In the genomic region with DNA sequence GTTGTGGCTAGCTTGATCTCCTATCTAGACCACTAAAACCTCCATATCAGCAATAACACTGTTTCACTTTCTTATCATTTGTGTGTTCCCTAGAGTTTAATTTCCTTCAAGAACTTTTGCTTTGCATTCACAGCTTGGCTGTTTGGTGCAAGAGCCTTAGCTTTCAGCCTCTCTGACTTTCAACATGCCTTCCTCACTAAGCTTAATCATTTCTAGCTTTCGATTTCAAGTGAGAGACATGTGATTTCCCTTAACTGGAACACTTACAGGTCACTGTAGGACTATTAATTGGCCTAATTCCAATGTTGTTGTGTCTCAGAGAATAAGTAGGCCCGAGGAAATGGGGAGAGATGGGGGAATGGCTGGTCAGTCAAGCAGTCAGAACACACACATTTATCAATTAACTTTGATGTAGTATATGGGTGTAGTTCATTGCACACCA, we compare ENCODE assay signal across 9 cellular contexts. TPM values are rescaled to one million over a fixed set of nuclear protein-coding genes. Genes with fewer than 3 reads are reported as not detected.
DNase-seq lines count a peak whose midpoint lies in the region; ATAC-seq, FAIRE-seq and TF ChIP-seq lines count a peak whose summit lies in the region.
"Had no signal": no experiment of that assay in that cellular context is flagged by ENCODE, and none has a peak within 500 bp of the region (broad histone marks: within the 10 kb centered on the region; RNA-seq: fewer than 3 reads in every experiment).

No MANE protein-coding gene starts in this region.

- no peak for FAIRE-seq in RCC 7860 (lab: Jason Lieb, UNC)

- H3K4me1 ChIP-seq in lung (ENCODE audit: control insufficient read depth in 2 of 2, insufficient read depth in 2 of 2, low read length in 2 of 2) = peaks cover 3 to 4% of the 10 kb centered on the region in 2 donors
- no peaks in the 10 kb centered on the region for H3K4me1 ChIP-seq in transverse colon

- H3K27me3 ChIP-seq in lung (ENCODE audit: control insufficient read depth, insufficient read depth) = no peaks in the 10 kb centered on the region
- H3K27me3 ChIP-seq in transverse colon = no peaks in the 10 kb centered on the region
- H3K27me3 ChIP-seq in brain microvascular endothelial cell (replicated peaks) = no peaks in the 10 kb centered on the region

- no peak for TF ChIP-seq CTCF in lung (IDR thresholded peaks at IDR 0.05; ENCODE audit: control extremely low read depth, extremely low read depth)
- TF ChIP-seq CTCF in transverse colon (IDR thresholded peaks at IDR 0.05) = no peak
- TF ChIP-seq CTCF in brain microvascular endothelial cell (IDR thresholded peaks at IDR 0.05; ENCODE audit: low read depth, low read length, missing control alignments) = no peak

- H3K36me3 ChIP-seq in lung (ENCODE audit: control insufficient read depth in 2 of 2, insufficient read depth in 2 of 2, low read length in 2 of 2) = no peaks in the 10 kb centered on the region
- no peaks in the 10 kb centered on the region for H3K36me3 ChIP-seq in transverse colon
- no peaks in the 10 kb centered on the region for H3K36me3 ChIP-seq in brain microvascular endothelial cell (replicated peaks)

- TF ChIP-seq EP300 in transverse colon (IDR thresholded peaks at IDR 0.05; ENCODE audit: low read depth) = no peak

- ATAC-seq in GM18870 (IDR thresholded peaks at IDR 0.05; ENCODE audit: unreplicated experiment) (peak; percentile 93), HG02610 (IDR thresholded peaks at IDR 0.05; ENCODE audit: unreplicated experiment) (peak; percentile 93), lung (ENCODE audit: insufficient read depth, low FRiP score) (peak; percentile 53)

- in situ Hi-C loops in transverse colon (cut with MboI; ENCODE audit: low pct_ligation_motif_present in 1 of 4, low pct_unique_long_range_greater_than_20kb in 1 of 4, low sequenced_read_pairs in 3 of 4) = loop anchor here in 1 of 4 donors (25.0 kb wide), 1 partner anchor 326 kb away; no protein-coding TSS in a partner anchor
- in situ Hi-C loops in brain microvascular endothelial cell (cut with HindIII; ENCODE audit: low pct_ligation_motif_present, low sequenced_read_pairs) = no loop called here

- no peak for TF ChIP-seq POLR2A in transverse colon (IDR thresholded peaks at IDR 0.05)

- H3K4me3 ChIP-seq in lung = no peak overlapping the region
- no peak overlapping the region for H3K4me3 ChIP-seq in transverse colon
- no peak overlapping the region for H3K4me3 ChIP-seq in brain microvascular endothelial cell (ENCODE audit: low read depth, low read length)

- intact Hi-C loops in transverse colon (cut with DNase I; ENCODE audit: low total_unique reads) = no loop called here

- no peak overlapping the region for H3K27ac ChIP-seq in lung (ENCODE audit: low read depth in 1 of 2, low read length in 1 of 2)
- no peak overlapping the region for H3K27ac ChIP-seq in transverse colon
- H3K27ac ChIP-seq in brain microvascular endothelial cell = no peak overlapping the region

- H3K9me3 ChIP-seq in lung (ENCODE audit: control insufficient read depth in 2 of 2, insufficient read depth in 1 of 2, low read length in 1 of 2) = no peaks in the 10 kb centered on the region
- H3K9me3 ChIP-seq in transverse colon = no peaks in the 10 kb centered on the region

- DNase-seq in RCC 7860 (ENCODE audit: low spot score) = peak; percentile 12
- DNase-seq in lung (ENCODE audit: low spot score) = no peak
- no peak for DNase-seq in transverse colon
- DNase-seq in brain microvascular endothelial cell = no peak
- DNase-seq in DMS79 (lab: John Stamatoyannopoulos, UW) = no peak
- DNase-seq in NCI-H2029 treated with DMSO at 0.1 percent for 48 hours (lab: John Stamatoyannopoulos, UW) = no peak
- DNase-seq: stimulated activated CD4-positive, alpha-beta T cell treated with anti-CD3 and anti-CD28 coated beads, Interleukin-4, amount 100 ng/mL, for 24 hours had no signal

- WGBS in lung, 2 donors = 8 to 28% methylated on average over 2 of the region's 2 CpGs
- 41 to 63% methylated on average over 1 to 2 of the region's 2 CpGs for WGBS in transverse colon (ENCODE audit: low coverage in 1 of 2), 2 donors

RNA-seq across cellular contexts. Expression of a gene that starts 10.6 kb away (rescaled TPM):
- total RNA-seq in lung = 10 to 100 TPM; 14.3 to 59.8 TPM
- 10 to 100 TPM; 16.9 to 22.1 TPM for polyA plus RNA-seq in lung
- total RNA-seq in transverse colon = 10 to 100 TPM in 2 of 4 donors, 1 to 10 TPM in 1, under 1 TPM in 1; 0.40 to 13.2 (median 7.2) TPM
